ENCODE assay signal across 15 cellular contexts in genomic region chr12:111585619-111586135, GRCh38. TPM values are rescaled to one million over a fixed set of nuclear protein-coding genes. Genes with fewer than 3 reads are reported as not detected.
DNase-seq lines count a peak whose midpoint lies in the region; ATAC-seq and TF ChIP-seq lines count a peak whose summit lies in the region.
"Had no signal": no experiment of that assay in that cellular context is flagged by ENCODE, and none has a peak within 500 bp of the region (broad histone marks: within the 10 kb centered on the region; RNA-seq: fewer than 3 reads in every experiment).

No MANE protein-coding gene starts in this region.

- no peak overlapping the region for H3K4me3 ChIP-seq in RWPE2 (ENCODE audit: severe bottlenecking)
- no peak overlapping the region for H3K4me3 ChIP-seq in body of pancreas
- H3K4me3 ChIP-seq: HAP-1 had no signal

- H3K9me3 Mint-ChIP-seq in activated CD4-positive, alpha-beta T cell treated with anti-CD3 and anti-CD28 coated beads, Interleukin-2, amount 10 ng/mL, durations not matched to agents 7 days and 5 days = no peaks in the 10 kb centered on the region
- H3K9me3 Mint-ChIP-seq: CD4-positive, CD25-positive, alpha-beta regulatory T cell had no signal

- H3K36me3 Mint-ChIP-seq in activated CD4-positive, alpha-beta T cell treated with anti-CD3 and anti-CD28 coated beads, Interleukin-2, amount 10 ng/mL, durations not matched to agents 7 days and 5 days (ENCODE audit: low read depth) = peaks cover 4% of the 10 kb centered on the region

- no peaks in the 10 kb centered on the region for H3K4me1 ChIP-seq in RWPE2 (ENCODE audit: insufficient read depth, poor library complexity, severe bottlenecking)
- H3K4me1 ChIP-seq in body of pancreas = peaks cover 11% of the 10 kb centered on the region
- H3K4me1 ChIP-seq: HAP-1 had no signal

- H3K36me3 ChIP-seq in RWPE2 (ENCODE audit: low read depth) (peaks cover 8% of the 10 kb centered on the region), body of pancreas (replicated peaks in 1 of 2; ENCODE audit: insufficient read depth in 1 of 2, low read depth in 2 of 2) (no peaks in the 10 kb centered on the region)
- H3K36me3 ChIP-seq: HAP-1 had no signal

- TF ChIP-seq POLR2A in body of pancreas (IDR thresholded peaks at IDR 0.05) = no peak

- H3K27ac ChIP-seq in RWPE2 (ENCODE audit: poor library complexity, severe bottlenecking) (peak overlapping the region; percentile 17), body of pancreas (no peak overlapping the region)

- H3K27me3 Mint-ChIP-seq in activated CD4-positive, alpha-beta T cell treated with anti-CD3 and anti-CD28 coated beads, Interleukin-2, amount 10 ng/mL, durations not matched to agents 7 days and 5 days = no peaks in the 10 kb centered on the region
- H3K27me3 Mint-ChIP-seq: CD4-positive, CD25-positive, alpha-beta regulatory T cell had no signal

- TF ChIP-seq CTCF in RWPE2 (IDR thresholded peaks at IDR 0.05; ENCODE audit: poor library complexity, severe bottlenecking) (no peak), body of pancreas (IDR thresholded peaks at IDR 0.05) (no peak)

- H3K9me3 ChIP-seq in RWPE2 (ENCODE audit: severe bottlenecking) (no peaks in the 10 kb centered on the region), body of pancreas (no peaks in the 10 kb centered on the region)
- H3K9me3 ChIP-seq: HAP-1, SK-N-SH had no signal

- H3K27ac Mint-ChIP-seq in activated CD4-positive, alpha-beta T cell treated with anti-CD3 and anti-CD28 coated beads, Interleukin-2, amount 10 ng/mL, durations not matched to agents 7 days and 5 days = no peak overlapping the region
- H3K27ac Mint-ChIP-seq: CD4-positive, CD25-positive, alpha-beta regulatory T cell had no signal

- H3K27me3 ChIP-seq in RWPE2 (ENCODE audit: insufficient read depth, poor library complexity, severe bottlenecking) (no peaks in the 10 kb centered on the region), body of pancreas (no peaks in the 10 kb centered on the region)

- in situ Hi-C loops in KBM-7 (cut with MboI; ENCODE audit: low pct_unique_long_range_greater_than_20kb, low sequenced_read_pairs) = no loop called here

- peaks cover 3% of the 10 kb centered on the region for H3K4me1 Mint-ChIP-seq in activated CD4-positive, alpha-beta T cell treated with anti-CD3 and anti-CD28 coated beads, Interleukin-2, amount 10 ng/mL, durations not matched to agents 7 days and 5 days

- CTCF ChIA-PET in activated CD4-positive, alpha-beta T cell treated with anti-CD3 and anti-CD28 coated beads, Interleukin-2, amount 10 ng/mL, durations not matched to agents 7 days and 5 days (lab: Charles Lee) = interaction anchor here (0.6 kb wide), 2 partner anchors 132 to 171 kb away, joined by 3 to 5 read pairs; no protein-coding TSS in a partner anchor

- 83 to 89% methylated on average over 7 of the region's 7 CpGs for WGBS in body of pancreas, 2 donors

- ATAC-seq in RWPE2 (ENCODE audit: low read depth) = no peak
- ATAC-seq in body of pancreas = no peak
- ATAC-seq: Right ventricle myocardium inferior had no signal

- intact Hi-C loops in body of pancreas (cut with DNase I) = no loop called here

- POLR2A ChIA-PET in activated CD4-positive, alpha-beta T cell treated with anti-CD3 and anti-CD28 coated beads, Interleukin-2, amount 10 ng/mL, durations not matched to agents 7 days and 5 days (lab: Charles Lee) = no interaction called here

- peak; percentile 2 for DNase-seq in GF-D8 (lab: John Stamatoyannopoulos, UW)
- peak; percentile 70 for DNase-seq in KBM-7
- DNase-seq in RWPE2 (ENCODE audit: low spot score) = no peak
- DNase-seq in mesenteric fat pad (ENCODE audit: low spot score) = peak; percentile 22
- no peak for DNase-seq in body of pancreas
- no peak for DNase-seq in dermis blood vessel endothelial cell
- DNase-seq in activated CD4-positive, alpha-beta T cell treated with anti-CD3 and anti-CD28 coated beads, Interleukin-2, amount 10 ng/mL, durations not matched to agents 7 days and 5 days = no peak
- DNase-seq: CD4-positive, CD25-positive, alpha-beta regulatory T cell; NCI-H1092; NCI-H69; NK-92 treated with Interleukin-12 subunit alpha and Interleukin-12 subunit beta, amount 100 ng/mL, for 24 hours; SK-N-SH; T-helper 1 cell had no signal

- H3K4me3 Mint-ChIP-seq in activated CD4-positive, alpha-beta T cell treated with anti-CD3 and anti-CD28 coated beads, Interleukin-2, amount 10 ng/mL, durations not matched to agents 7 days and 5 days = no peak overlapping the region
- H3K4me3 Mint-ChIP-seq: CD4-positive, CD25-positive, alpha-beta regulatory T cell had no signal

RNA-seq across cellular contexts. Expression of gene ATXN2, which starts 13.4 kb away (rescaled TPM):
- total RNA-seq in mesenteric fat pad (82.1 TPM), body of pancreas (10 to 100 TPM; 37.1 to 55.4 TPM), dermis blood vessel endothelial cell (32.0 and 37.3 TPM in 2 replicates)
- 10 to 100 TPM; 42.0 to 46.8 TPM for total RNA-seq in activated CD4-positive, alpha-beta T cell treated with anti-CD3 and anti-CD28 coated beads, Interleukin-2, amount 10 ng/mL, durations not matched to agents 7 days and 5 days

Comparison
In these comparisons a context has a peak if more than half of its experiments do, and no peak if none do; other contexts are left out.
1. DNase-seq: peak in GF-D8 (single experiment), KBM-7 (single experiment) and mesenteric fat pad (single experiment); none in RWPE2 (single experiment), body of pancreas (0 of 4), dermis blood vessel endothelial cell (single experiment) and activated CD4-positive, alpha-beta T cell treated with anti-CD3 and anti-CD28 coated beads, Interleukin-2, amount 10 ng/mL, durations not matched to agents 7 days and 5 days (single experiment).